8 cellular contexts compared by ENCODE assay signal in the genomic region with DNA sequence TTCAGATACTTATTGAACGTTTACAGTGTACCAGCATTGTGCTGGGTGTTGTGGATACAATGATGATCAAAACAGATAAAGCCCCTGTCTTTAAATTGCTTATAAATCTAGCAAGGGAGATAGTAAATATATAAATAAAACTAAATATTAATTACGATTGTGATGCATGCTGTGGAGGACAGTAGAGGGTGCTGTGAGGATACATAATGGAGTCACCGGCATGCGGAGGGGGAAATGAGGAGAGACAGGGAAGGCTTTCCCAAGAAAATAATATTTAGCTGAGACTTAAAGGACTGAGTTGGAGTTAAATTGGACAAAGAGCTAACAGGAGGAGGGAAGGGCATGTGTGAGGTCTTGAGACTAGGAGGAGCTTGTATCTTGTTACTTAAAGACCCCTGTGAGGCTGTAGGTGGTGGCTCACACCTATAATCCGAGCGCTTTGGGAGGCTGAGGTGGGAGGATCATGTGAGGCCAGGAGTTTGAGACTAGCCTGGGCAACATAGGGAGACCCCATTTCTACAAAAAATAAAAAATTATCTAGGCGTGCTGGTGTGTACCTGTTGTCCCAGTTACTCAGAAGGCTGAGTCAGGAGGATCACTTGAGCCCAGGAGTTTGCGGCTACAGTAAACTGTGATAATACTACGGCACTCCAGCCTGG. TPM values are rescaled to one million over a fixed set of nuclear protein-coding genes. Genes with fewer than 3 reads are reported as not detected.
DNase-seq lines count a peak whose midpoint lies in the region; ATAC-seq and TF ChIP-seq lines count a peak whose summit lies in the region.

No MANE protein-coding gene starts in this region.

- H3K9me3 ChIP-seq in WERI-Rb-1 (ENCODE audit: severe bottlenecking) (no peaks in the 10 kb centered on the region), right atrium auricular region (no peaks in the 10 kb centered on the region), upper lobe of right lung (no peaks in the 10 kb centered on the region)

- no peak overlapping the region for H3K4me3 ChIP-seq in AG09309 (ENCODE audit: control insufficient read depth, low read depth, low read length)
- no peak overlapping the region for H3K4me3 ChIP-seq in WERI-Rb-1 (ENCODE audit: low read depth, low read length)
- H3K4me3 ChIP-seq in right atrium auricular region, result no peak overlapping the region
- no peak overlapping the region for H3K4me3 ChIP-seq in upper lobe of right lung

- intact Hi-C loops in upper lobe of right lung (cut with DNase I), result loop anchor here (10.0 kb wide), 1 partner anchor 146 kb away; no protein-coding TSS in a partner anchor

- DNase-seq in AG09309 (ENCODE audit: low read depth) (no peak), GM10266 (ENCODE audit: extremely low spot score) (no peak), WERI-Rb-1 (peak; percentile 36), right atrium auricular region (ENCODE audit: low spot score) (no peak), upper lobe of right lung (no peak)

- H3K36me3 ChIP-seq in WERI-Rb-1 (no peaks in the 10 kb centered on the region), right atrium auricular region (no peaks in the 10 kb centered on the region), upper lobe of right lung (no peaks in the 10 kb centered on the region)

- ATAC-seq in upper lobe of right lung, result no peak
- ATAC-seq in GM21717 (IDR thresholded peaks at IDR 0.05; ENCODE audit: unreplicated experiment), result no peak
- no peak for ATAC-seq in GM21367 (IDR thresholded peaks at IDR 0.05; ENCODE audit: unreplicated experiment)
- no peak for ATAC-seq in GM21526 (IDR thresholded peaks at IDR 0.05; ENCODE audit: low FRiP score, unreplicated experiment)

- H3K27me3 ChIP-seq in WERI-Rb-1 (ENCODE audit: insufficient read depth, low read depth, severe bottlenecking) (no peaks in the 10 kb centered on the region), right atrium auricular region (no peaks in the 10 kb centered on the region), upper lobe of right lung (no peaks in the 10 kb centered on the region)

- no peak overlapping the region for H3K27ac ChIP-seq in WERI-Rb-1
- H3K27ac ChIP-seq in right atrium auricular region, result no peak overlapping the region
- H3K27ac ChIP-seq in upper lobe of right lung, result no peak overlapping the region

- peak; percentile 64 for TF ChIP-seq CTCF in AG09309 (IDR thresholded peaks at IDR 0.05; ENCODE audit: control insufficient read depth, insufficient read depth, low read depth, low read length, missing control alignments)
- TF ChIP-seq CTCF in GM10266 (IDR thresholded peaks at IDR 0.05; ENCODE audit: control insufficient read depth, insufficient read depth, low read depth, missing control alignments), result peak; percentile 32
- peak; percentile 42; the same call in 1 of the 2 replicates for TF ChIP-seq CTCF in WERI-Rb-1 (IDR thresholded peaks at IDR 0.05; ENCODE audit: low read depth, low read length)
- TF ChIP-seq CTCF in right atrium auricular region (IDR thresholded peaks at IDR 0.05), result peak; percentile 22 to 66
- TF ChIP-seq CTCF in upper lobe of right lung (IDR thresholded peaks at IDR 0.05), result peak; percentile 57

- H3K4me1 ChIP-seq in right atrium auricular region (peaks cover 0 to 29% of the 10 kb centered on the region in 2 donors), upper lobe of right lung (peaks cover 24% of the 10 kb centered on the region)

RNA-seq across cellular contexts. Expression of gene DHRS7B, which starts 2.4 kb away (rescaled TPM):
- total RNA-seq in right atrium auricular region, result 10 to 100 TPM; 35.8 to 45.3 TPM
- 24.7 TPM for total RNA-seq in upper lobe of right lung
